ENCODE assay signal across 9 cellular contexts in the genomic region with DNA sequence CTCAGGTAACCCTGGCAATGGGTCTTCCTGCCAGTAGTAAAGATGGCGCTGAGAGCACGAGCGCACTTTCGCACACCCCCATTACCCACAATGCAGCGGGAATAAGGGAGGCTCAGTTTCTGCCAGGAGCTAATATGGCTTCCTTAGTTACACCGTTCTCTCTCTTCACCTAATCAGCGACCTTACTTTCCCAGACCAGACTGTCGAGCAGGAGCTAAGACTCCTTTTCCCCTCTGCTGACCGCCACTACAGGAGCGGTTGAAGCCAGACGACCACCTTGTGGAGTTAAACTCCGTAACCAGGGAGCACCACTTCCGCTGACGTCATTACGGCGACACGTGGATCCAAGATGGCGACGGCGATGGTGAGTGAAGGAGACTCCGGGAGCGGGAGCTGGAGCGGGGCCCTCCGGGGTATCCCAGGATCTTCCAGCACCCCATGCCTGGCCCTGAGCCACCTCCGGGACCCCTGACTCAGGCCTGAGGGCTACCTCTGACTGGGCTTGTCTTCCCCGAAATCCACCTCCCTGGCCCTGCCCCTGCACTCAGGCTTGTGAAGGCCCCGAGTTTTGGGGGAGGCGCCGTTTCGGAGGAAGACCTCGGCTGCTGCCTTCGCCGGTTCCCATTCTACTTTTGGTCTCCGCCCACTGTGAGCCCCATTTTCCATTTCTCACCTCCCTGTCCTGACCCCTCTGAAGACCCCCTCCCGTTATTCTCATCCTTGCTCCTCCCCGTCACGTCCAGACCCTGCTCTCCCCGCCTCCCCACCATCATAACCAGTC. TPM values are rescaled to one million over a fixed set of nuclear protein-coding genes. Genes with fewer than 3 reads are reported as not detected.
A peak's percentile ranks its signal among the peaks of the same experiment; 100 is the strongest.
DNase-seq lines count a peak whose midpoint lies in the region; ATAC-seq, FAIRE-seq and TF ChIP-seq lines count a peak whose summit lies in the region.
"Had no signal": no experiment of that assay in that cellular context is flagged by ENCODE, and none has a peak within 500 bp of the region (broad histone marks: within the 10 kb centered on the region; RNA-seq: fewer than 3 reads in every experiment).

A gene with protein sequence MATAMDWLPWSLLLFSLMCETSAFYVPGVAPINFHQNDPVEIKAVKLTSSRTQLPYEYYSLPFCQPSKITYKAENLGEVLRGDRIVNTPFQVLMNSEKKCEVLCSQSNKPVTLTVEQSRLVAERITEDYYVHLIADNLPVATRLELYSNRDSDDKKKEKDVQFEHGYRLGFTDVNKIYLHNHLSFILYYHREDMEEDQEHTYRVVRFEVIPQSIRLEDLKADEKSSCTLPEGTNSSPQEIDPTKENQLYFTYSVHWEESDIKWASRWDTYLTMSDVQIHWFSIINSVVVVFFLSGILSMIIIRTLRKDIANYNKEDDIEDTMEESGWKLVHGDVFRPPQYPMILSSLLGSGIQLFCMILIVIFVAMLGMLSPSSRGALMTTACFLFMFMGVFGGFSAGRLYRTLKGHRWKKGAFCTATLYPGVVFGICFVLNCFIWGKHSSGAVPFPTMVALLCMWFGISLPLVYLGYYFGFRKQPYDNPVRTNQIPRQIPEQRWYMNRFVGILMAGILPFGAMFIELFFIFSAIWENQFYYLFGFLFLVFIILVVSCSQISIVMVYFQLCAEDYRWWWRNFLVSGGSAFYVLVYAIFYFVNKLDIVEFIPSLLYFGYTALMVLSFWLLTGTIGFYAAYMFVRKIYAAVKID (plus strand): TSS at position 323 of the 781 bp plus-strand sequence. CDS start 27 bp downstream, at position 350.

- H3K9ac ChIP-seq in kidney (ENCODE audit: low read length in 2 of 2) = peak within 1 kb of the TSS; percentile 97 to 99

- H3K4me3 Mint-ChIP-seq in chondrocyte (ENCODE audit: unreplicated experiment) = peak within 1 kb of the TSS; percentile 99

- H3K4me3 ChIP-seq in kidney (ENCODE audit: low read length in 2 of 2) = peak within 1 kb of the TSS; percentile 97 to 98

- DNase-seq in AG20443 (ENCODE audit: low spot score) = peak; percentile 94
- peak; percentile 89 for DNase-seq in NCI-H510A (lab: John Stamatoyannopoulos, UW)
- DNase-seq in activated CD4-positive, alpha-beta T cell treated with anti-CD3 and anti-CD28 coated beads for 24 hours (ENCODE audit: low read depth in 2 of 2) = peak; percentile 83 to 85
- no peak for DNase-seq in chondrocyte (ENCODE audit: low spot score)
- peak; percentile 96 for DNase-seq in kidney
- DNase-seq in stimulated activated CD4-positive, alpha-beta T cell treated with anti-CD3 and anti-CD28 coated beads, Interleukin-15, amount 100 ng/mL, for 24 hours = peak; percentile 92

- intact Hi-C loops in kidney (cut with DNase I) = no loop called here

- no peaks in the 10 kb centered on the region for H3K9me3 Mint-ChIP-seq in chondrocyte (ENCODE audit: low read depth)

- peak within 1 kb of the TSS; percentile 100 for H3K27ac Mint-ChIP-seq in chondrocyte (ENCODE audit: unreplicated experiment)

- peaks cover 37% of the 10 kb centered on the region for H3K4me1 Mint-ChIP-seq in chondrocyte (ENCODE audit: low read depth)

- TF ChIP-seq POLR2A in GM19099 (IDR thresholded peaks at IDR 0.05; ENCODE audit: extremely low read depth, insufficient read length, low read depth) = peak; percentile 83

- TF ChIP-seq CTCF in chondrocyte (IDR thresholded peaks at IDR 0.05) (no peak), kidney (IDR thresholded peaks at IDR 0.05; ENCODE audit: borderline replicate concordance, extremely low read depth, insufficient read depth) (no peak)

- peak; percentile 82 for ATAC-seq in HG03432 (IDR thresholded peaks at IDR 0.05; ENCODE audit: unreplicated experiment)

- H3K27me3 Mint-ChIP-seq in chondrocyte (ENCODE audit: low read depth) = peaks cover 4% of the 10 kb centered on the region

- no peak for FAIRE-seq in kidney (lab: Jason Lieb, UNC)
- FAIRE-seq: colon had no signal

- no peaks in the 10 kb centered on the region for H3K36me3 ChIP-seq in kidney (ENCODE audit: control insufficient read depth in 1 of 2, insufficient read depth in 2 of 2, low read length in 2 of 2)

- peaks cover 13 to 24% of the 10 kb centered on the region in 2 donors for H3K4me1 ChIP-seq in kidney (ENCODE audit: control insufficient read depth in 1 of 2, insufficient read depth in 1 of 2, low read depth in 1 of 2, low read length in 2 of 2)

- peak within 1 kb of the TSS; percentile 100 for H3K27ac ChIP-seq in kidney (ENCODE audit: low read depth in 2 of 2, low read length in 2 of 2)

- peaks cover 6% of the 10 kb centered on the region for H3K36me3 Mint-ChIP-seq in chondrocyte (ENCODE audit: low read depth)

- no peaks in the 10 kb centered on the region for H3K9me3 ChIP-seq in kidney (ENCODE audit: control insufficient read depth in 1 of 2, low read length in 2 of 2)

RNA-seq across cellular contexts. Expression of the gene that starts here (rescaled TPM):
- total RNA-seq in chondrocyte (64.8 to 87.9 TPM (median 83.7 TPM) in 3 replicates), kidney (52.0 TPM)
- 26.3 TPM for polyA plus RNA-seq in kidney (ENCODE audit: insufficient read depth, low read depth, low replicate concordance)
